In genomic region chr9:93501406-93501805, GRCh38 we compare ENCODE assay signal across 8 cellular contexts. TPM values are rescaled to one million over a fixed set of nuclear protein-coding genes. Genes with fewer than 3 reads are reported as not detected.
DNase-seq lines count a peak whose midpoint lies in the region; ATAC-seq and TF ChIP-seq lines count a peak whose summit lies in the region.

No MANE protein-coding gene starts in this region.

- no peak for TF ChIP-seq POLR2A in esophagus squamous epithelium (IDR thresholded peaks at IDR 0.05)

- peak overlapping the region in 3 of 4 donors; percentile 34 to 71 (median 61) for H3K27ac ChIP-seq in esophagus squamous epithelium
- H3K27ac ChIP-seq in trophoblast cell (ENCODE audit: low read depth, low read length) = no peak overlapping the region

- peak overlapping the region in 3 of 4 donors; percentile 28 to 63 (median 35) for H3K4me3 ChIP-seq in esophagus squamous epithelium
- H3K4me3 ChIP-seq in trophoblast cell (ENCODE audit: low read depth, low read length) = no peak overlapping the region

- H3K36me3 ChIP-seq in esophagus squamous epithelium = peaks cover 0 to 66% (median 4%) of the 10 kb centered on the region in 3 donors
- H3K36me3 ChIP-seq in trophoblast cell (ENCODE audit: control insufficient read depth in 1 of 2, insufficient read depth in 2 of 2, low read length in 2 of 2) = peaks cover 21 to 34% of the 10 kb centered on the region in 2 experiments

- no peak overlapping the region for H4K8ac ChIP-seq in trophoblast cell (ENCODE audit: low read depth, low read length)

- H3K9me3 ChIP-seq in esophagus squamous epithelium = no peaks in the 10 kb centered on the region
- no peaks in the 10 kb centered on the region for H3K9me3 ChIP-seq in trophoblast cell (ENCODE audit: insufficient read depth, low read depth, low read length)

- peak; percentile 45 for ATAC-seq in SK-N-SH treated with all-trans-retinoic acid at 6 μM for 48 hours

- H2BK12ac ChIP-seq in trophoblast cell (ENCODE audit: low read length) = no peak overlapping the region

- no peak overlapping the region for H3K4ac ChIP-seq in trophoblast cell (ENCODE audit: low read depth, low read length)

- H3K79me1 ChIP-seq in trophoblast cell (ENCODE audit: low read length) = no peaks in the 10 kb centered on the region

- H3K4me1 ChIP-seq in esophagus squamous epithelium (peaks cover 0 to 24% (median 18%) of the 10 kb centered on the region in 3 donors), trophoblast cell (ENCODE audit: control insufficient read depth in 1 of 2, insufficient read depth in 2 of 2, low read length in 2 of 2) (peaks cover 0 to 1% of the 10 kb centered on the region in 2 experiments)

- H3K14ac ChIP-seq in trophoblast cell (ENCODE audit: low read length) = no peak overlapping the region

- H2AFZ ChIP-seq in trophoblast cell (ENCODE audit: insufficient read depth, low read length, poor library complexity) = no peak overlapping the region

- no peak overlapping the region for H3K23ac ChIP-seq in trophoblast cell (ENCODE audit: low read length)

- H3K18ac ChIP-seq in trophoblast cell (ENCODE audit: low read length) = no peak overlapping the region

- intact Hi-C loops in esophagus squamous epithelium (cut with DNase I) (no loop called here), posterior vena cava (cut with DNase I) (no loop called here)

- no peak overlapping the region for H2BK120ac ChIP-seq in trophoblast cell (ENCODE audit: insufficient read depth, low read length, poor library complexity)

- no peak overlapping the region for H3K4me2 ChIP-seq in trophoblast cell (ENCODE audit: low read length)

- H3K79me2 ChIP-seq in trophoblast cell (ENCODE audit: control insufficient read depth, insufficient read depth, low read length, poor library complexity) = no peaks in the 10 kb centered on the region

- TF ChIP-seq CTCF in esophagus squamous epithelium (IDR thresholded peaks at IDR 0.05) = no peak

- 20% methylated on average over 4 of the region's 4 CpGs for WGBS in esophagus squamous epithelium, 2 donors
- WGBS in trophoblast cell (ENCODE audit: extremely low coverage, insufficient coverage, insufficient read length) = no CpG with 5 or more reads among the region's 4 CpGs

- H2AK5ac ChIP-seq in trophoblast cell (ENCODE audit: low read length) = no peak overlapping the region

- no peak overlapping the region for H3K9ac ChIP-seq in trophoblast cell (ENCODE audit: low read length)

- no peak overlapping the region for H2BK5ac ChIP-seq in trophoblast cell (ENCODE audit: low read depth, low read length, poor library complexity)

- DNase-seq in COLO829 (ENCODE audit: low spot score) (peak; percentile 41), esophagus squamous epithelium (lab: John Stamatoyannopoulos, UW) (no peak), trophoblast cell (peak; percentile 40 to 64), posterior vena cava (ENCODE audit: low spot score) (no peak), ecto neural progenitor cell (ENCODE audit: low spot score) (no peak), kidney glomerular epithelial cell (lab: John Stamatoyannopoulos, UW) (no peak)
- DNase-seq in stimulated activated CD4-positive, alpha-beta T cell treated with anti-CD3 and anti-CD28 coated beads, Interleukin-4, amount 100 ng/mL, for 1 hour = no peak

- H3K27me3 ChIP-seq in esophagus squamous epithelium = no peaks in the 10 kb centered on the region
- H3K27me3 ChIP-seq in trophoblast cell (ENCODE audit: insufficient read depth, low read length) = no peaks in the 10 kb centered on the region

- H4K12ac ChIP-seq in trophoblast cell (ENCODE audit: low read depth, low read length) = no peak overlapping the region

- H4K91ac ChIP-seq in trophoblast cell (ENCODE audit: low read depth, low read length) = no peak overlapping the region

TF ChIP-seq in SK-N-SH treated with all-trans-retinoic acid at 6 μM for 48 hours, 23 proteins besides CTCF, POLR2A, EP300 and RAD21:
- no peak for TF ChIP-seq ARNTL (CRISPR knock-in tag; IDR thresholded peaks at IDR 0.05; ENCODE audit: borderline replicate concordance, low read depth)
- TF ChIP-seq PATZ1 (CRISPR knock-in tag; IDR thresholded peaks at IDR 0.05; ENCODE audit: borderline replicate concordance) = no peak
- no peak for TF ChIP-seq CSRNP3 (CRISPR knock-in tag; IDR thresholded peaks at IDR 0.05)
- no peak for TF ChIP-seq TOX (CRISPR knock-in tag; IDR thresholded peaks at IDR 0.05; ENCODE audit: borderline replicate concordance)
- TF ChIP-seq OSR1 (CRISPR knock-in tag; IDR thresholded peaks at IDR 0.05) = no peak
- no peak for TF ChIP-seq ZNF565 (CRISPR knock-in tag; conservative IDR thresholded peaks at IDR 0.05; ENCODE audit: low read depth)
- TF ChIP-seq POU6F1 (CRISPR knock-in tag; IDR thresholded peaks at IDR 0.05; ENCODE audit: borderline replicate concordance, low read depth) = no peak
- TF ChIP-seq PPARA (CRISPR knock-in tag; IDR thresholded peaks at IDR 0.05; ENCODE audit: borderline replicate concordance) = no peak
- TF ChIP-seq GLIS3 (CRISPR knock-in tag; IDR thresholded peaks at IDR 0.05) = no peak

RNA-seq across cellular contexts. Expression of gene FAM120AOS, which starts 48.0 kb away (rescaled TPM):
- total RNA-seq in esophagus squamous epithelium (10 to 100 TPM; 18.0 to 33.6 (median 24.4) TPM), posterior vena cava (10 to 100 TPM; 31.5 to 44.0 TPM)
- 40.6 and 41.6 TPM in 2 replicates for polyA plus RNA-seq in trophoblast cell (2013)

RNA-seq across cellular contexts. Expression of gene FAM120A, which starts 49.9 kb away (rescaled TPM):
- total RNA-seq in esophagus squamous epithelium = 10 to 100 TPM; 56.5 to 82.3 (median 65.7) TPM
- polyA plus RNA-seq in trophoblast cell (2013) = 74.8 and 75.7 TPM in 2 replicates
- total RNA-seq in posterior vena cava = 10 to 100 TPM; 94.8 TPM

Comparison
In these comparisons a context has a peak if more than half of its experiments do, and no peak if none do; other contexts are left out.
1. DNase-seq: peak in COLO829 (single experiment) and trophoblast cell (2 of 2); none in esophagus squamous epithelium (single experiment), stimulated activated CD4-positive, alpha-beta T cell treated with anti-CD3 and anti-CD28 coated beads, Interleukin-4, amount 100 ng/mL, for 1 hour (single experiment), posterior vena cava (single experiment), ecto neural progenitor cell (single experiment) and kidney glomerular epithelial cell (single experiment).